14 cellular contexts compared by ENCODE assay signal in the genomic region with DNA sequence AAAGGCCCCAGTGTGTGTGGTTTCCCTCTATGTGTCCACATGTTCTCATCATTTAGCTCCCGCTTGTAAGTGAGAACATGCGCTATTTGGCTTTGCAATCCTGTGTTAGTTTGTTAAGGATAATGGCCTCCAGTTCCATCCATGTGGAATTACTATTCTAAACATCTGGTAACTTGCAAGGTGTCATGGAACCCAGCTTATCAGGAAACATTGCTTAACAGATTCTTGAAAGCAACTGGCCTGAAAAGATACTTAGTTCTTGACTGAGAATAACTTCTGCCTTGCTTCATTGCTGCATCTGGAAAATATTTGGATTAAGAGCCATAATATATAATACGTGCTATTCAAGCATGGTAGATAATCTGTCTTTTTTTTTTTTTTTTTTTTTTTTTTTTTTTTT.
"Had no signal": no experiment of that assay in that cellular context is flagged by ENCODE, and none has a peak within 500 bp of the region (broad histone marks: within the 10 kb centered on the region; RNA-seq: fewer than 3 reads in every experiment).

No MANE protein-coding gene starts in this region.

- H3K9me3 Mint-ChIP-seq: activated CD4-positive, alpha-beta T cell treated with anti-CD3 and anti-CD28 coated beads, Interleukin-2, amount 10 ng/mL, durations not matched to agents 24 days and 14 days had no signal

- H3K4me1 Mint-ChIP-seq: nephron progenitor cell had no signal

- ATAC-seq: left lung; right cardiac atrium; stimulated activated naive CD8-positive, alpha-beta T cell treated with anti-CD3 and anti-CD28 coated beads, Interleukin-15, Interleukin-2, amounts not matched to agents 100 U/mL and 50 U/mL, for 24 hours had no signal

- H3K27ac ChIP-seq: epithelial cell of prostate, left lung, suprapubic skin, upper lobe of left lung had no signal

- H3K4me3 Mint-ChIP-seq: activated CD4-positive, alpha-beta T cell treated with anti-CD3 and anti-CD28 coated beads, Interleukin-2, amount 10 ng/mL, durations not matched to agents 24 days and 14 days; nephron progenitor cell had no signal

- H3K27me3 ChIP-seq: left lung, suprapubic skin, upper lobe of left lung had no signal

- H3K4me3 ChIP-seq: left lung, suprapubic skin, upper lobe of left lung had no signal

- H3K27ac Mint-ChIP-seq: activated CD4-positive, alpha-beta T cell treated with anti-CD3 and anti-CD28 coated beads, Interleukin-2, amount 10 ng/mL, durations not matched to agents 24 days and 14 days; nephron progenitor cell had no signal

- DNase-seq: activated CD4-positive, alpha-beta T cell treated with anti-CD3 and anti-CD28 coated beads, Interleukin-2, amount 10 ng/mL, durations not matched to agents 24 days and 14 days; activated CD4-positive, CD25-positive, alpha-beta regulatory T cell; activated CD8-positive, alpha-beta memory T cell treated with anti-CD3 and anti-CD28 coated beads, Interleukin-2, amount 50 U/mL, for 48 hours; dermis blood vessel endothelial cell; left lung; nephron progenitor cell; occipital lobe; right cardiac atrium; small intestine; stimulated activated CD4-positive, alpha-beta T cell treated with anti-CD3 and anti-CD28 coated beads, Interleukin-4, amount 100 ng/mL, for 24 hours; stimulated activated naive CD8-positive, alpha-beta T cell treated with anti-CD3 and anti-CD28 coated beads, Interleukin-15, Interleukin-2, amounts not matched to agents 100 U/mL and 50 U/mL, for 24 hours; upper lobe of left lung had no signal

- H3K27me3 Mint-ChIP-seq: activated CD4-positive, alpha-beta T cell treated with anti-CD3 and anti-CD28 coated beads, Interleukin-2, amount 10 ng/mL, durations not matched to agents 24 days and 14 days had no signal
